In genomic region chr12:5515458-5515857, GRCh38 we compare ENCODE assay signal across 29 cellular contexts.
"Had no signal": no experiment of that assay in that cellular context is flagged by ENCODE, and none has a peak within 500 bp of the region (broad histone marks: within the 10 kb centered on the region; RNA-seq: fewer than 3 reads in every experiment).

No MANE protein-coding gene starts in this region.

- H3K9me3 Mint-ChIP-seq: activated B cell treated with CpG ODN at 0.5 μM for 24 hours; activated CD4-positive, alpha-beta memory T cell treated with anti-CD3 and anti-CD28 coated beads for 36 hours; activated naive CD4-positive, alpha-beta T cell treated with anti-CD3 and anti-CD28 coated beads, Interleukin-2, amount 10 ng/mL, durations not matched to agents 7 days and 5 days; activated naive CD4-positive, alpha-beta T cell treated with anti-CD3 and anti-CD28 coated beads, Interleukin-2, amount 50 U/mL, for 72 hours; activated naive CD8-positive, alpha-beta T cell treated with anti-CD3 and anti-CD28 coated beads, Interleukin-2, amount 10 ng/mL, durations not matched to agents 7 days and 5 days; activated T-cell treated with anti-CD3 and anti-CD28 coated beads, Interleukin-2, amount 50 U/mL, for 24 hours; activated T-cell treated with anti-CD3 and anti-CD28 coated beads, Interleukin-2, amount 50 U/mL, for 72 hours; T-helper 2 cell treated with Interferon-gamma antibody and Interleukin-4, amounts not matched to agents 5 μg/mL and 100 μg/mL, for 36 hours had no signal

- H3K36me3 ChIP-seq: WERI-Rb-1 had no signal

- H3K4me3 ChIP-seq: body of pancreas had no signal

- H3K27ac ChIP-seq: body of pancreas, WERI-Rb-1 had no signal

- H3K36me3 Mint-ChIP-seq: activated CD4-positive, alpha-beta memory T cell treated with anti-CD3 and anti-CD28 coated beads for 36 hours; activated CD8-positive, alpha-beta memory T cell treated with anti-CD3 and anti-CD28 coated beads, Interleukin-2, amount 10 ng/mL, durations not matched to agents 7 days and 5 days; activated naive CD4-positive, alpha-beta T cell treated with anti-CD3 and anti-CD28 coated beads, Interleukin-2, amount 10 ng/mL, durations not matched to agents 7 days and 5 days; activated naive CD4-positive, alpha-beta T cell treated with anti-CD3 and anti-CD28 coated beads, Interleukin-2, amount 50 U/mL, for 72 hours; activated naive CD8-positive, alpha-beta T cell treated with anti-CD3 and anti-CD28 coated beads, Interleukin-2, amount 10 ng/mL, durations not matched to agents 7 days and 5 days had no signal

- FAIRE-seq: colon, frontal cortex had no signal

- H3K4me1 ChIP-seq: body of pancreas had no signal

- H3K9me3 ChIP-seq: body of pancreas had no signal

- H3K4me3 Mint-ChIP-seq: activated B cell treated with CpG ODN at 0.5 μM for 24 hours; activated CD4-positive, alpha-beta memory T cell treated with anti-CD3 and anti-CD28 coated beads for 36 hours; activated CD8-positive, alpha-beta memory T cell treated with anti-CD3 and anti-CD28 coated beads, Interleukin-2, amount 10 ng/mL, durations not matched to agents 7 days and 5 days; activated CD8-positive, alpha-beta T cell treated with anti-CD3 and anti-CD28 coated beads, Interleukin-2, amount 10 ng/mL, durations not matched to agents 7 days and 5 days; activated naive CD4-positive, alpha-beta T cell treated with anti-CD3 and anti-CD28 coated beads, Interleukin-2, amount 10 ng/mL, durations not matched to agents 7 days and 5 days; activated naive CD8-positive, alpha-beta T cell treated with anti-CD3 and anti-CD28 coated beads, Interleukin-2, amount 10 ng/mL, durations not matched to agents 7 days and 5 days; activated T-cell treated with anti-CD3 and anti-CD28 coated beads, Interleukin-2, amount 50 U/mL, for 24 hours; activated T-cell treated with anti-CD3 and anti-CD28 coated beads, Interleukin-2, amount 50 U/mL, for 72 hours; T-helper 17 cell; T-helper 2 cell treated with Interferon-gamma antibody and Interleukin-4, amounts not matched to agents 5 μg/mL and 100 μg/mL, for 36 hours had no signal

- H3K27me3 ChIP-seq: body of pancreas had no signal

- DNase-seq: activated B cell treated with CpG ODN at 0.5 μM for 24 hours; activated CD4-positive, alpha-beta memory T cell treated with anti-CD3 and anti-CD28 coated beads for 36 hours; activated CD4-positive, alpha-beta T cell treated with anti-CD3 and anti-CD28 coated beads for 48 hours; activated CD4-positive, alpha-beta T cell treated with anti-CD3 and anti-CD28 coated beads, Interleukin-2, amount 50 U/mL, for 1 hour; activated CD8-positive, alpha-beta memory T cell treated with anti-CD3 and anti-CD28 coated beads, Interleukin-2, amount 10 ng/mL, durations not matched to agents 7 days and 5 days; activated CD8-positive, alpha-beta memory T cell treated with anti-CD3 and anti-CD28 coated beads, Interleukin-2, amount 50 U/mL, for 4 hours; activated CD8-positive, alpha-beta T cell treated with anti-CD3 and anti-CD28 coated beads, Interleukin-2, amount 10 ng/mL, durations not matched to agents 7 days and 5 days; activated gamma-delta T cell; activated naive CD4-positive, alpha-beta T cell; activated naive CD4-positive, alpha-beta T cell treated with anti-CD3 and anti-CD28 coated beads, Interleukin-2, amount 10 ng/mL, durations not matched to agents 7 days and 5 days; activated naive CD8-positive, alpha-beta T cell treated with anti-CD3 and anti-CD28 coated beads, Interleukin-2, amount 10 ng/mL, durations not matched to agents 7 days and 5 days; activated T-cell treated with anti-CD3 and anti-CD28 coated beads, Interleukin-2, amount 50 U/mL, for 24 hours; activated T-cell treated with anti-CD3 and anti-CD28 coated beads, Interleukin-2, amount 50 U/mL, for 72 hours; amniotic stem cell; anterior cingulate cortex; body of pancreas; caudate nucleus; cortex of kidney; dermis blood vessel endothelial cell; effector CD8-positive, alpha-beta T cell; foreskin fibroblast; T-helper 1 cell; T-helper 17 cell; T1000; WERI-Rb-1 had no signal

- H3K27ac Mint-ChIP-seq: activated B cell treated with CpG ODN at 0.5 μM for 24 hours; activated CD4-positive, alpha-beta memory T cell treated with anti-CD3 and anti-CD28 coated beads for 36 hours; activated CD8-positive, alpha-beta memory T cell treated with anti-CD3 and anti-CD28 coated beads, Interleukin-2, amount 10 ng/mL, durations not matched to agents 7 days and 5 days; activated CD8-positive, alpha-beta T cell treated with anti-CD3 and anti-CD28 coated beads, Interleukin-2, amount 10 ng/mL, durations not matched to agents 7 days and 5 days; activated naive CD4-positive, alpha-beta T cell treated with anti-CD3 and anti-CD28 coated beads, Interleukin-2, amount 10 ng/mL, durations not matched to agents 7 days and 5 days; activated naive CD4-positive, alpha-beta T cell treated with anti-CD3 and anti-CD28 coated beads, Interleukin-2, amount 50 U/mL, for 72 hours; activated naive CD8-positive, alpha-beta T cell treated with anti-CD3 and anti-CD28 coated beads, Interleukin-2, amount 10 ng/mL, durations not matched to agents 7 days and 5 days; activated T-cell treated with anti-CD3 and anti-CD28 coated beads, Interleukin-2, amount 50 U/mL, for 24 hours; activated T-cell treated with anti-CD3 and anti-CD28 coated beads, Interleukin-2, amount 50 U/mL, for 72 hours; T-helper 17 cell; T-helper 2 cell treated with Interferon-gamma antibody and Interleukin-4, amounts not matched to agents 5 μg/mL and 100 μg/mL, for 36 hours had no signal

- H3K4me1 Mint-ChIP-seq: activated B cell treated with CpG ODN at 0.5 μM for 24 hours; activated CD8-positive, alpha-beta memory T cell treated with anti-CD3 and anti-CD28 coated beads, Interleukin-2, amount 10 ng/mL, durations not matched to agents 7 days and 5 days; activated naive CD4-positive, alpha-beta T cell treated with anti-CD3 and anti-CD28 coated beads, Interleukin-2, amount 10 ng/mL, durations not matched to agents 7 days and 5 days; activated naive CD8-positive, alpha-beta T cell treated with anti-CD3 and anti-CD28 coated beads, Interleukin-2, amount 10 ng/mL, durations not matched to agents 7 days and 5 days; T-helper 17 cell had no signal

- H3K27me3 Mint-ChIP-seq: activated CD8-positive, alpha-beta memory T cell treated with anti-CD3 and anti-CD28 coated beads, Interleukin-2, amount 10 ng/mL, durations not matched to agents 7 days and 5 days had no signal
